26 cellular contexts compared by ENCODE assay signal in genomic region chr10:86357676-86358075, GRCh38. TPM values are rescaled to one million over a fixed set of nuclear protein-coding genes. Genes with fewer than 3 reads are reported as not detected.
DNase-seq lines count a peak whose midpoint lies in the region; ATAC-seq and TF ChIP-seq lines count a peak whose summit lies in the region.
"Had no signal": no experiment of that assay in that cellular context is flagged by ENCODE, and none has a peak within 500 bp of the region (broad histone marks: within the 10 kb centered on the region; RNA-seq: fewer than 3 reads in every experiment).

No MANE protein-coding gene starts in this region.

- H3K4me3 ChIP-seq in BLaER1 (no peak overlapping the region), HL-60 (replicated peaks; ENCODE audit: insufficient read depth, low read length) (no peak overlapping the region), smooth muscle cell (no peak overlapping the region)
- H3K4me3 ChIP-seq: GM12878, GM23248, SK-N-MC had no signal

- DNase-seq in HL-60 (ENCODE audit: low read depth in 1 of 2, low spot score in 1 of 2) (no peak), posterior vena cava (ENCODE audit: low spot score) (peak; percentile 38), smooth muscle cell (lab: John Stamatoyannopoulos, UW; ENCODE audit: unreplicated experiment) (no peak)
- DNase-seq: BE2C; CD4-positive, alpha-beta T cell; DMS 273 treated with DMSO at 0.1 percent for 48 hours; DND-41; GM23248; H9; Kasumi-1; NCI-H1694 treated with DMSO at 0.1 percent for 48 hours; NCI-H2081 treated with DMSO at 0.1 percent for 48 hours; NCI-H2171 treated with DMSO at 0.1 percent for 48 hours; NCI-H524 treated with DMSO at 0.1 percent for 48 hours; OCI-M1; SHP77 had no signal

- H3K9me3 ChIP-seq in BLaER1 (no peaks in the 10 kb centered on the region), smooth muscle cell (replicated peaks; ENCODE audit: low read depth) (no peaks in the 10 kb centered on the region)
- H3K9me3 ChIP-seq: BE2C, Caco-2 had no signal

- H3K27me3 ChIP-seq in BLaER1 (peaks cover 21% of the 10 kb centered on the region), HL-60 (ENCODE audit: insufficient read depth, poor library complexity, severe bottlenecking) (peaks cover 3% of the 10 kb centered on the region), smooth muscle cell (ENCODE audit: low read depth) (peaks cover 36% of the 10 kb centered on the region)
- H3K27me3 ChIP-seq: BE2C had no signal

- TF ChIP-seq CTCF in HL-60 (IDR thresholded peaks at IDR 0.05; ENCODE audit: insufficient read depth, low read length) (no peak), smooth muscle cell (IDR thresholded peaks at IDR 0.05; ENCODE audit: borderline replicate concordance, insufficient read depth, poor library complexity, severe bottlenecking) (no peak)

- peaks cover 70% of the 10 kb centered on the region for H3K4me1 Mint-ChIP-seq in dendritic cell treated with granulocyte-macrophage colony-stimulating factor and Interleukin-4, amounts not matched to agents 40 ng/mL and 50 ng/mL, for 4 days (ENCODE audit: low read depth)

- no peaks in the 10 kb centered on the region for H3K9me3 Mint-ChIP-seq in dendritic cell treated with granulocyte-macrophage colony-stimulating factor and Interleukin-4, amounts not matched to agents 40 ng/mL and 50 ng/mL, for 4 days
- H3K9me3 Mint-ChIP-seq: CD4-positive, alpha-beta T cell; H9 had no signal

- peaks cover 10% of the 10 kb centered on the region for H4K20me1 ChIP-seq in BLaER1
- peaks cover 78% of the 10 kb centered on the region for H4K20me1 ChIP-seq in smooth muscle cell (ENCODE audit: low read depth)

- H3K36me3 Mint-ChIP-seq in dendritic cell treated with granulocyte-macrophage colony-stimulating factor and Interleukin-4, amounts not matched to agents 40 ng/mL and 50 ng/mL, for 4 days (ENCODE audit: low read depth): no peaks in the 10 kb centered on the region

- peak overlapping the region; percentile 84 for H3K27ac Mint-ChIP-seq in dendritic cell treated with granulocyte-macrophage colony-stimulating factor and Interleukin-4, amounts not matched to agents 40 ng/mL and 50 ng/mL, for 4 days
- H3K27ac Mint-ChIP-seq: CD4-positive, alpha-beta T cell; H9 had no signal

- H3K4me2 ChIP-seq in BLaER1 (peak overlapping the region; percentile 45), smooth muscle cell (no peak overlapping the region)

- H3K27ac ChIP-seq in BLaER1: no peak overlapping the region
- peak overlapping the region; percentile 88; the same call in 1 of the 2 replicates for H3K27ac ChIP-seq in HL-60 (replicated peaks)
- no peak overlapping the region for H3K27ac ChIP-seq in smooth muscle cell (ENCODE audit: low read depth)
- H3K27ac ChIP-seq: GM23248, SK-N-MC had no signal

- 99% methylated on average over 9 of the region's 9 CpGs for WGBS in smooth muscle cell (ENCODE audit: low lambda C conversion rate)

- H3F3A ChIP-seq in smooth muscle cell (ENCODE audit: low read depth): peaks cover 12% of the 10 kb centered on the region

- ATAC-seq in HG02884 (IDR thresholded peaks at IDR 0.05; ENCODE audit: unreplicated experiment): no peak
- no peak for ATAC-seq in HG03039 (IDR thresholded peaks at IDR 0.05; ENCODE audit: unreplicated experiment)
- no peak for ATAC-seq in GM21576 (IDR thresholded peaks at IDR 0.05; ENCODE audit: unreplicated experiment)
- ATAC-seq: GM12878 had no signal

- H3K4me1 ChIP-seq in BLaER1 (peaks cover 38% of the 10 kb centered on the region), smooth muscle cell (ENCODE audit: low read depth) (peaks cover 8% of the 10 kb centered on the region)

- H2AFZ ChIP-seq in smooth muscle cell (ENCODE audit: low read depth): no peak overlapping the region
- H2AFZ ChIP-seq: GM23248 had no signal

- intact Hi-C loops in dendritic cell treated with granulocyte-macrophage colony-stimulating factor and Interleukin-4, amounts not matched to agents 40 ng/mL and 50 ng/mL, for 4 days (cut with micrococcal nuclease): no loop called here
- intact Hi-C loops in posterior vena cava (cut with DNase I): no loop called here

- no peak overlapping the region for H3K4me3 Mint-ChIP-seq in dendritic cell treated with granulocyte-macrophage colony-stimulating factor and Interleukin-4, amounts not matched to agents 40 ng/mL and 50 ng/mL, for 4 days
- H3K4me3 Mint-ChIP-seq: CD4-positive, alpha-beta T cell; H9 had no signal

- peaks cover 24% of the 10 kb centered on the region for H3K27me3 Mint-ChIP-seq in dendritic cell treated with granulocyte-macrophage colony-stimulating factor and Interleukin-4, amounts not matched to agents 40 ng/mL and 50 ng/mL, for 4 days

- H3K36me3 ChIP-seq in BLaER1 (no peaks in the 10 kb centered on the region), smooth muscle cell (ENCODE audit: low read depth) (no peaks in the 10 kb centered on the region)

- no peaks in the 10 kb centered on the region for H3K79me2 ChIP-seq in smooth muscle cell (ENCODE audit: low read depth)

- H3K9ac ChIP-seq in BLaER1 (no peak overlapping the region), smooth muscle cell (ENCODE audit: low read depth) (no peak overlapping the region)
- H3K9ac ChIP-seq: GM23248 had no signal

RNA-seq across cellular contexts. Expression of gene GRID1, which starts 8.9 kb away (rescaled TPM):
- total RNA-seq in posterior vena cava (1 to 10 TPM; 4.4 to 5.6 TPM), smooth muscle cell (7.4 and 7.5 TPM in 2 replicates)
- 3.1 and 4.4 TPM in 2 replicates for polyA plus RNA-seq in smooth muscle cell
- total RNA-seq: A673; CD4-positive, alpha-beta T cell; GM23248; MCF 10A had no signal
- polyA plus RNA-seq: GM23248 had no signal
